In the genomic region with DNA sequence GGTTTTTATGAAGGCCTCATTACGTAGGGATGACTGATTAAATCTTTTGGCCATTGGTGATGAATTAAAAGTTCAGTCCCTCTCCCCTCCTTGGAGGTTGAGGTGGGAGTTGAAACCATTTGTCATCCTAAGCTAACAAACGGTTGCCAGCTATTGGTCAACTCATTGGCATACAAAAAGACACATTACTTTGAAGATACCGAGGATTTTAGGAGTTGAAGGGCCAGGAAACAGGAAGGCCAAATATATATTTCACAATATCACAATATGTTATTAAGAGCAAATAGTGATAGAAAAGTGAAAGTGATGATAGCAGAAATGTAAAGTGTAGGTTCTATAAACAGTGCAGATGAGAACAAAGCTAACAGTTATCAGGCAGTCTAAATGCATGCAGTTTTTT, we compare ENCODE assay signal across 23 cellular contexts. TPM values are rescaled to one million over a fixed set of nuclear protein-coding genes. Genes with fewer than 3 reads are reported as not detected.
DNase-seq lines count a peak whose midpoint lies in the region; ATAC-seq, FAIRE-seq and TF ChIP-seq lines count a peak whose summit lies in the region.
"Had no signal": no experiment of that assay in that cellular context is flagged by ENCODE, and none has a peak within 500 bp of the region (broad histone marks: within the 10 kb centered on the region; RNA-seq: fewer than 3 reads in every experiment).

No MANE protein-coding gene starts in this region.

- DNase-seq in NCI-H226 (peak; percentile 9), fibroblast of mammary gland (ENCODE audit: low read depth) (peak; percentile 63), kidney (no peak), amygdala (lab: John Stamatoyannopoulos, UW) (no peak)
- no peak for DNase-seq in natural killer cell treated with Interleukin-12 subunit alpha and Interleukin-12 subunit beta and Interleukin-15 and Interleukin-18, amount 100 ng/mL, for 72 hours (ENCODE audit: low spot score)
- DNase-seq: activated CD4-positive, alpha-beta T cell treated with anti-CD3 and anti-CD28 coated beads, Interleukin-2, amount 50 U/mL, for 48 hours; CD4-positive, alpha-beta T cell; DMS 273 treated with DMSO at 0.1 percent for 48 hours; foreskin melanocyte; hippocampal formation; NCI-H146; NCI-H526; occipital lobe; retina; stimulated activated CD4-positive, alpha-beta T cell treated with anti-CD3 and anti-CD28 coated beads, Interleukin-4, amount 100 ng/mL, for 24 hours; T-helper 9 cell; transverse colon had no signal

- H3K4me1 ChIP-seq in BLaER1 (peaks cover 90% of the 10 kb centered on the region), neutrophil (ENCODE audit: control insufficient read depth in 1 of 2, insufficient read depth in 1 of 2, low read depth in 1 of 2, low read length in 1 of 2) (peaks cover 33 to 53% of the 10 kb centered on the region in 2 experiments), kidney (ENCODE audit: control insufficient read depth in 1 of 2, insufficient read depth in 1 of 2, low read depth in 1 of 2, low read length in 2 of 2) (no peaks in the 10 kb centered on the region)

- intact Hi-C loops in kidney (cut with DNase I), result no loop called here

- H3K4me3 Mint-ChIP-seq in natural killer cell treated with Interleukin-12 subunit alpha and Interleukin-12 subunit beta and Interleukin-15 and Interleukin-18, amount 100 ng/mL, for 72 hours, result no peak overlapping the region
- H3K4me3 Mint-ChIP-seq: CD4-positive, alpha-beta T cell; memory B cell; stimulated activated naive CD8-positive, alpha-beta T cell treated with anti-CD3 and anti-CD28 coated beads, Interleukin-15, Interleukin-2, amounts not matched to agents 100 ng/mL and 50 ng/mL, for 24 hours had no signal

- H3K36me3 Mint-ChIP-seq in natural killer cell treated with Interleukin-12 subunit alpha and Interleukin-12 subunit beta and Interleukin-15 and Interleukin-18, amount 100 ng/mL, for 72 hours, result no peaks in the 10 kb centered on the region

- H3K27me3 Mint-ChIP-seq in natural killer cell treated with Interleukin-12 subunit alpha and Interleukin-12 subunit beta and Interleukin-15 and Interleukin-18, amount 100 ng/mL, for 72 hours, result no peaks in the 10 kb centered on the region
- H3K27me3 Mint-ChIP-seq: CD4-positive, alpha-beta T cell; memory B cell; stimulated activated naive CD8-positive, alpha-beta T cell treated with anti-CD3 and anti-CD28 coated beads, Interleukin-15, Interleukin-2, amounts not matched to agents 100 ng/mL and 50 ng/mL, for 24 hours had no signal

- H3K27me3 ChIP-seq in BLaER1 (no peaks in the 10 kb centered on the region), neutrophil (no peaks in the 10 kb centered on the region)
- H3K27me3 ChIP-seq: transverse colon had no signal

- H3K9ac ChIP-seq in BLaER1 (no peak overlapping the region), kidney (ENCODE audit: low read length in 2 of 2) (no peak overlapping the region)

- peaks cover 67% of the 10 kb centered on the region for H3K36me3 ChIP-seq in BLaER1
- H3K36me3 ChIP-seq in neutrophil, result no peaks in the 10 kb centered on the region
- H3K36me3 ChIP-seq in kidney (ENCODE audit: control insufficient read depth in 1 of 2, insufficient read depth in 2 of 2, low read length in 2 of 2), result no peaks in the 10 kb centered on the region
- H3K36me3 ChIP-seq: transverse colon had no signal

- H3K27ac ChIP-seq in BLaER1 (no peak overlapping the region), neutrophil (peak overlapping the region; percentile 60), kidney (ENCODE audit: low read depth in 2 of 2, low read length in 2 of 2) (no peak overlapping the region)
- H3K27ac ChIP-seq: transverse colon had no signal

- H3K4me2 ChIP-seq in BLaER1, result peak overlapping the region; percentile 33

- FAIRE-seq in kidney (lab: Jason Lieb, UNC), result no peak
- FAIRE-seq: islet of Langerhans had no signal

- H3K9me3 ChIP-seq in BLaER1, result 0 out of 2 replicates have a peak, but pooled peaks cover 4% of the 10 kb centered on the region
- H3K9me3 ChIP-seq in neutrophil, result no peaks in the 10 kb centered on the region
- H3K9me3 ChIP-seq in kidney (ENCODE audit: control insufficient read depth in 1 of 2, low read length in 2 of 2), result no peaks in the 10 kb centered on the region
- H3K9me3 ChIP-seq: transverse colon had no signal

- ATAC-seq in GM18858 (IDR thresholded peaks at IDR 0.05; ENCODE audit: unreplicated experiment), result no peak
- no peak for ATAC-seq in natural killer cell treated with Interleukin-12 subunit alpha and Interleukin-12 subunit beta and Interleukin-15 and Interleukin-18, amount 100 ng/mL, for 72 hours

- no peak overlapping the region for H3K4me3 ChIP-seq in BLaER1
- H3K4me3 ChIP-seq in fibroblast of mammary gland (ENCODE audit: control insufficient read depth, low read depth, low read length), result no peak overlapping the region
- no peak overlapping the region for H3K4me3 ChIP-seq in neutrophil (ENCODE audit: low read depth in 1 of 2, low read length in 1 of 2)
- no peak overlapping the region for H3K4me3 ChIP-seq in kidney (ENCODE audit: low read length in 2 of 2)
- H3K4me3 ChIP-seq: transverse colon had no signal

- no peak for TF ChIP-seq CTCF in fibroblast of mammary gland (conservative IDR thresholded peaks at IDR 0.05; ENCODE audit: control insufficient read depth, insufficient read depth, low read depth, low read length)
- TF ChIP-seq CTCF in neutrophil (IDR thresholded peaks at IDR 0.05), result no peak
- no peak for TF ChIP-seq CTCF in kidney (IDR thresholded peaks at IDR 0.05; ENCODE audit: borderline replicate concordance, extremely low read depth, insufficient read depth)

- H3K27ac Mint-ChIP-seq in natural killer cell treated with Interleukin-12 subunit alpha and Interleukin-12 subunit beta and Interleukin-15 and Interleukin-18, amount 100 ng/mL, for 72 hours, result no peak overlapping the region
- H3K27ac Mint-ChIP-seq: CD4-positive, alpha-beta T cell; stimulated activated naive CD8-positive, alpha-beta T cell treated with anti-CD3 and anti-CD28 coated beads, Interleukin-15, Interleukin-2, amounts not matched to agents 100 ng/mL and 50 ng/mL, for 24 hours had no signal

- no peaks in the 10 kb centered on the region for H3K9me3 Mint-ChIP-seq in natural killer cell treated with Interleukin-12 subunit alpha and Interleukin-12 subunit beta and Interleukin-15 and Interleukin-18, amount 100 ng/mL, for 72 hours
- H3K9me3 Mint-ChIP-seq: CD4-positive, alpha-beta T cell; memory B cell; stimulated activated naive CD8-positive, alpha-beta T cell treated with anti-CD3 and anti-CD28 coated beads, Interleukin-15, Interleukin-2, amounts not matched to agents 100 ng/mL and 50 ng/mL, for 24 hours had no signal

- peaks cover 94% of the 10 kb centered on the region for H4K20me1 ChIP-seq in BLaER1

- H3K4me1 Mint-ChIP-seq in natural killer cell treated with Interleukin-12 subunit alpha and Interleukin-12 subunit beta and Interleukin-15 and Interleukin-18, amount 100 ng/mL, for 72 hours (ENCODE audit: low read depth in 2 of 2), result peaks cover 17 to 22% of the 10 kb centered on the region in 2 donors

RNA-seq across cellular contexts. Expression of a gene that starts 24.4 kb away (rescaled TPM):
- 10 to 100 TPM; 17.1 to 17.5 TPM for total RNA-seq in natural killer cell treated with Interleukin-12 subunit alpha and Interleukin-12 subunit beta and Interleukin-15 and Interleukin-18, amount 100 ng/mL, for 72 hours
- total RNA-seq in kidney, result 17.9 TPM
- polyA plus RNA-seq in kidney (ENCODE audit: insufficient read depth, low read depth, low replicate concordance), result 4.9 TPM

Comparison
In these comparisons a context has a peak if more than half of its experiments do, and no peak if none do; other contexts are left out.
1. DNase-seq: peak in NCI-H226 (single experiment) and fibroblast of mammary gland (single experiment); none in natural killer cell treated with Interleukin-12 subunit alpha and Interleukin-12 subunit beta and Interleukin-15 and Interleukin-18, amount 100 ng/mL, for 72 hours (single experiment), kidney (single experiment) and amygdala (0 of 56).